In the genomic region with DNA sequence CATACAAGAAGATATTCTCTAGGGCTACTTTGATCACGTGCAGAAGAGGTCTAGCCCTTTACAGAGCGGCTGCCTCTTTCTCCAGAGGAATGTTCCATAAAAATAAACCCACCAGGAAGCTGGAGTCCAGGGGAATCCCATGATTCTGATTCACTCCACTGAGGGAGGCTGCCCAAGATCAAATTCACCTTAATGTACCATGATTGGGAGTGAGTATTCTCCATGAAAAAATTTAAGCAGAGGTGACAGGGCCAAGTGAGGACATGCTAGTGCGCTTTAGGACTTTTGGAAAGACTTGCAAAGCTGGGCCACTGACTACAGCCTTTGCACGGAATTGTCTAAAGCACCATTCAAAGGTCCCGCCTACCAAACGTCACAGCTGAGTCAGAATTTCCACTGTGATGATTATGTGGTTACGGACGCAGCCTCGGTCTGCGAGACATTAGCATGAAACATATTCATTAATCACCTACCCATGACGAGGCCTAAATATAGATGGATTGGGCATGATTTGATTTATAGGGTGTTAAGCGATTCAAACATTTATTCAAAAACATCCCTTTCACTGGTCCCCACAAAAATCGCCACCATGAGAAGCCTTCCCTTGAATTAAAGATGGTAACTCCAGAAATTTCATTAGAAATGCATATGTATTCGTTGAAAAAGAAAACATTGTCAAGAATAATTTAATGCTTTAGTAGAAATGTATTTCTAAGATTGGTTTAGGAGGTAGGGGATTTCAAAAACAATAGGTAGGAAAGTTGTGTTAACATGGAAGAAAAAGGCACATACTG, we compare ENCODE assay signal across 10 cellular contexts.
A peak's percentile ranks its signal among the peaks of the same experiment; 100 is the strongest.
DNase-seq lines count a peak whose midpoint lies in the region; ATAC-seq and TF ChIP-seq lines count a peak whose summit lies in the region.
"Had no signal": no experiment of that assay in that cellular context is flagged by ENCODE, and none has a peak within 500 bp of the region (broad histone marks: within the 10 kb centered on the region; RNA-seq: fewer than 3 reads in every experiment).

No MANE protein-coding gene starts in this region.

- H3K27me3 ChIP-seq in osteoblast (ENCODE audit: insufficient read depth, low read length), result no peaks in the 10 kb centered on the region
- H3K27me3 ChIP-seq: hepatocyte had no signal

- H3K36me3 ChIP-seq in osteoblast (ENCODE audit: insufficient read depth, low read length), result peaks cover 3% of the 10 kb centered on the region

- H3K4me2 ChIP-seq in osteoblast (ENCODE audit: insufficient read depth, low read length), result peak overlapping the region; percentile 16
- H3K4me2 ChIP-seq: hepatocyte had no signal

- no peaks in the 10 kb centered on the region for H3K9me3 Mint-ChIP-seq in effector memory CD8-positive, alpha-beta T cell

- H3K27ac Mint-ChIP-seq in effector memory CD8-positive, alpha-beta T cell, result no peak overlapping the region

- H3K4me1 Mint-ChIP-seq in effector memory CD8-positive, alpha-beta T cell (ENCODE audit: low read depth in 2 of 2), result no peaks in the 10 kb centered on the region

- peaks cover 55% of the 10 kb centered on the region for H3K4me1 ChIP-seq in osteoblast (ENCODE audit: insufficient read depth, low read length)

- TF ChIP-seq CTCF in osteoblast (IDR thresholded peaks at IDR 0.05; ENCODE audit: extremely low read depth, low read depth, low read length), result no peak

- H2AFZ ChIP-seq in osteoblast (ENCODE audit: low read length), result no peak overlapping the region
- H2AFZ ChIP-seq: hepatocyte had no signal

- no peaks in the 10 kb centered on the region for H3K9me3 ChIP-seq in osteoblast (ENCODE audit: low read depth, low read length)

- H3K4me3 Mint-ChIP-seq in effector memory CD8-positive, alpha-beta T cell, result no peak overlapping the region

- no peaks in the 10 kb centered on the region for H4K20me1 ChIP-seq in osteoblast (ENCODE audit: insufficient read depth, low read length)

- H3K36me3 Mint-ChIP-seq in effector memory CD8-positive, alpha-beta T cell (ENCODE audit: insufficient read depth), result no peaks in the 10 kb centered on the region

- H3K79me2 ChIP-seq in osteoblast (ENCODE audit: insufficient read depth, low read length), result no peaks in the 10 kb centered on the region
- H3K79me2 ChIP-seq: hepatocyte had no signal

- ATAC-seq in GM18517 (IDR thresholded peaks at IDR 0.05; ENCODE audit: unreplicated experiment) (peak; percentile 74), HG03175 (IDR thresholded peaks at IDR 0.05; ENCODE audit: unreplicated experiment) (peak; percentile 90), HG02678 (IDR thresholded peaks at IDR 0.05; ENCODE audit: unreplicated experiment) (no peak), GM19035 (IDR thresholded peaks at IDR 0.05; ENCODE audit: unreplicated experiment) (no peak)
- no peak for ATAC-seq in effector memory CD8-positive, alpha-beta T cell (replicated peaks)

- no peak overlapping the region for H3K4me3 ChIP-seq in osteoblast (ENCODE audit: insufficient read depth, low read length)
- H3K4me3 ChIP-seq: hepatocyte had no signal

- H3K27me3 Mint-ChIP-seq in effector memory CD8-positive, alpha-beta T cell, result no peaks in the 10 kb centered on the region

- DNase-seq in activated T-cell treated with anti-CD3 and anti-CD28 coated beads, Interleukin-2, amount 50 U/mL, for 48 hours, result peak; percentile 33 to 46
- peak; percentile 71 for DNase-seq in osteoblast (ENCODE audit: insufficient read length, low spot score, missing footprints)
- no peak for DNase-seq in NCI-H2196 (lab: John Stamatoyannopoulos, UW; ENCODE audit: unreplicated experiment)
- DNase-seq in effector memory CD8-positive, alpha-beta T cell, result no peak

- peak overlapping the region; percentile 98 for H3K27ac ChIP-seq in osteoblast (ENCODE audit: low read depth, low read length)
- H3K27ac ChIP-seq: hepatocyte, VCaP had no signal

Comparison
In these comparisons a context has a peak if more than half of its experiments do, and no peak if none do; other contexts are left out.
1. ATAC-seq: peak in GM18517 (single experiment) and HG03175 (single experiment); none in HG02678 (single experiment), GM19035 (single experiment) and effector memory CD8-positive, alpha-beta T cell (single experiment).
2. DNase-seq: peak in activated T-cell treated with anti-CD3 and anti-CD28 coated beads, Interleukin-2, amount 50 U/mL, for 48 hours (2 of 2) and osteoblast (single experiment); none in NCI-H2196 (single experiment) and effector memory CD8-positive, alpha-beta T cell (0 of 3).